In genomic region chr22:49960967-49961600, GRCh38 we compare ENCODE assay signal across 1 cellular context.
TF ChIP-seq lines count a peak whose summit lies in the region.

No MANE protein-coding gene starts in this region.

TF ChIP-seq in GM23338, 12 proteins besides CTCF, POLR2A, EP300 and RAD21 (continued from another document):
- TF ChIP-seq ZNF462 (CRISPR knock-in tag; IDR thresholded peaks at IDR 0.05), result no peak
- peak; percentile 37; the same call in 1 of the 2 replicates for TF ChIP-seq CREB1 (CRISPR knock-in tag; IDR thresholded peaks at IDR 0.05; ENCODE audit: low read depth)
- no peak for TF ChIP-seq POLR2AphosphoS5 (IDR thresholded peaks at IDR 0.05; ENCODE audit: low read depth)
- no peak for TF ChIP-seq EZH2phosphoT487 (IDR thresholded peaks at IDR 0.05; ENCODE audit: unreplicated experiment)
